ENCODE assay signal across 1 cellular context in genomic region chr2:21002814-21003192, GRCh38.
TF ChIP-seq lines count a peak whose summit lies in the region.

No MANE protein-coding gene starts in this region.

TF ChIP-seq in HepG2, 621 proteins besides CTCF, POLR2A, EP300 and RAD21 (continued from another document and continues in another):
- TF ChIP-seq ZBTB14 (CRISPR knock-in tag; IDR thresholded peaks at IDR 0.05) (no peak), BRD4 (CRISPR knock-in tag; IDR thresholded peaks at IDR 0.05) (no peak), STAG1 (CRISPR knock-in tag; IDR thresholded peaks at IDR 0.05) (0 out of 2 replicates have a peak, but pooled peaks have one; percentile 2), ZNF710 (CRISPR knock-in tag; IDR thresholded peaks at IDR 0.05; ENCODE audit: borderline replicate concordance) (no peak), ZNF430 (CRISPR knock-in tag; IDR thresholded peaks at IDR 0.05) (no peak), POGK (CRISPR knock-in tag; conservative IDR thresholded peaks at IDR 0.05) (0 out of 2 replicates have a peak, but pooled peaks have one; percentile 31), NFAT5 (CRISPR knock-in tag; IDR thresholded peaks at IDR 0.05) (0 out of 2 replicates have a peak, but pooled peaks have one; percentile 43), RELA (CRISPR knock-in tag; IDR thresholded peaks at IDR 0.05) (no peak), TOE1 (CRISPR knock-in tag; IDR thresholded peaks at IDR 0.05) (no peak), ZNF75D (CRISPR knock-in tag; IDR thresholded peaks at IDR 0.05; ENCODE audit: borderline replicate concordance) (0 out of 2 replicates have a peak, but pooled peaks have one; percentile 26), ZNF564 (CRISPR knock-in tag; IDR thresholded peaks at IDR 0.05) (peak; percentile 66; the same call in 1 of the 2 replicates), NFYB (CRISPR knock-in tag; IDR thresholded peaks at IDR 0.05) (no peak), ZFX (CRISPR knock-in tag; IDR thresholded peaks at IDR 0.05; ENCODE audit: low read depth) (no peak), ZNF18 (CRISPR knock-in tag; IDR thresholded peaks at IDR 0.05; ENCODE audit: insufficient replicate concordance) (no peak), ZFP41 (CRISPR knock-in tag; IDR thresholded peaks at IDR 0.05; ENCODE audit: borderline replicate concordance) (no peak), ZNF224 (CRISPR knock-in tag; IDR thresholded peaks at IDR 0.05) (no peak), SRSF1 (optimal IDR thresholded peaks at IDR 0.05; ENCODE audit: low read depth, low read length) (no peak), PRDM15 (CRISPR knock-in tag; IDR thresholded peaks at IDR 0.05) (no peak), ZNF44 (CRISPR knock-in tag; IDR thresholded peaks at IDR 0.05) (no peak), NFATC3 (CRISPR knock-in tag; IDR thresholded peaks at IDR 0.05) (no peak), MYPOP (CRISPR knock-in tag; IDR thresholded peaks at IDR 0.05) (no peak; the same call in 1 of the 2 replicates), CSRNP2 (CRISPR knock-in tag; conservative IDR thresholded peaks at IDR 0.05; ENCODE audit: low read depth) (no peak), ZNF607 (CRISPR knock-in tag; IDR thresholded peaks at IDR 0.05; ENCODE audit: borderline replicate concordance) (no peak), ZFP62 (CRISPR knock-in tag; IDR thresholded peaks at IDR 0.05) (no peak), BCL3 (CRISPR knock-in tag; IDR thresholded peaks at IDR 0.05) (0 out of 2 replicates have a peak, but pooled peaks have one; percentile 38), PLRG1 (conservative IDR thresholded peaks at IDR 0.05) (no peak), ZNF777 (CRISPR knock-in tag; IDR thresholded peaks at IDR 0.05) (no peak), KLF12 (CRISPR knock-in tag; IDR thresholded peaks at IDR 0.05; ENCODE audit: borderline replicate concordance) (no peak), ZNF431 (CRISPR knock-in tag; IDR thresholded peaks at IDR 0.05; ENCODE audit: borderline replicate concordance, low read depth) (no peak), ARID4A (CRISPR knock-in tag; IDR thresholded peaks at IDR 0.05; ENCODE audit: borderline replicate concordance) (no peak), ZNF251 (CRISPR knock-in tag; IDR thresholded peaks at IDR 0.05) (no peak)
